Comparison of ENCODE assay signal across 10 cellular contexts in genomic region chr9:133223152-133223551, GRCh38. TPM values are rescaled to one million over a fixed set of nuclear protein-coding genes. Genes with fewer than 3 reads are reported as not detected.
"Had no signal": no experiment of that assay in that cellular context is flagged by ENCODE, and none has a peak within 500 bp of the region (broad histone marks: within the 10 kb centered on the region; RNA-seq: fewer than 3 reads in every experiment).

No MANE protein-coding gene starts in this region.

RNA-seq across cellular contexts. Expression of gene OBP2B, which starts 14.1 kb away (rescaled TPM):
- total RNA-seq: activated CD4-positive, alpha-beta memory T cell treated with anti-CD3 and anti-CD28 coated beads for 36 hours; activated CD4-positive, alpha-beta T cell treated with anti-CD3 and anti-CD28 coated beads for 36 hours; activated T-cell treated with anti-CD3 and anti-CD28 coated beads, Interleukin-2, amount 50 U/mL, for 4 hours; cardiac muscle cell; esophagus squamous epithelium; mononuclear cell; naive thymus-derived CD4-positive, alpha-beta T cell; smooth muscle cell had no signal
- polyA plus RNA-seq: adipose tissue; naive thymus-derived CD4-positive, alpha-beta T cell; smooth muscle cell had no signal

RNA-seq across cellular contexts. Expression of gene ABO, which starts 51.8 kb away (rescaled TPM):
- total RNA-seq: activated CD4-positive, alpha-beta memory T cell treated with anti-CD3 and anti-CD28 coated beads for 36 hours; mammary epithelial cell had no signal
- polyA plus RNA-seq: cardiac muscle cell; naive thymus-derived CD4-positive, alpha-beta T cell had no signal
